In genomic region chr11:75980031-75980430, GRCh38 we compare ENCODE assay signal across 22 cellular contexts.
DNase-seq lines count a peak whose midpoint lies in the region; ATAC-seq and TF ChIP-seq lines count a peak whose summit lies in the region.
"Had no signal": no experiment of that assay in that cellular context is flagged by ENCODE, and none has a peak within 500 bp of the region (broad histone marks: within the 10 kb centered on the region; RNA-seq: fewer than 3 reads in every experiment).

No MANE protein-coding gene starts in this region.

- no peak for TF ChIP-seq CTCF in fibroblast of villous mesenchyme (IDR thresholded peaks at IDR 0.05; ENCODE audit: insufficient read depth, low read depth, low read length)
- TF ChIP-seq CTCF in nephron (IDR thresholded peaks at IDR 0.05; ENCODE audit: unreplicated experiment in 3 of 3): no peak
- TF ChIP-seq CTCF in body of pancreas (IDR thresholded peaks at IDR 0.05): no peak

- peak overlapping the region; percentile 40 to 91 (median 90) for H3K27ac Mint-ChIP-seq in nephron
- H3K27ac Mint-ChIP-seq: activated naive CD4-positive, alpha-beta T cell treated with anti-CD3 and anti-CD28 coated beads, Interleukin-2, amount 10 ng/mL, durations not matched to agents 7 days and 5 days; stimulated activated naive CD8-positive, alpha-beta T cell treated with anti-CD3 and anti-CD28 coated beads, Interleukin-15, Interleukin-2, amounts not matched to agents 100 ng/mL and 50 ng/mL, for 24 hours had no signal

- intact Hi-C loops in body of pancreas (cut with DNase I): no loop called here

- no peak for TF ChIP-seq POLR2A in body of pancreas (IDR thresholded peaks at IDR 0.05)

- peak overlapping the region; percentile 77 to 87 (median 83) for H3K4me3 Mint-ChIP-seq in nephron
- H3K4me3 Mint-ChIP-seq: activated naive CD4-positive, alpha-beta T cell treated with anti-CD3 and anti-CD28 coated beads, Interleukin-2, amount 10 ng/mL, durations not matched to agents 7 days and 5 days; activated T-cell treated with anti-CD3 and anti-CD28 coated beads, Interleukin-2, amount 50 U/mL, for 4 hours; stimulated activated naive CD8-positive, alpha-beta T cell treated with anti-CD3 and anti-CD28 coated beads, Interleukin-15, Interleukin-2, amounts not matched to agents 100 ng/mL and 50 ng/mL, for 24 hours had no signal

- H3K9me3 ChIP-seq in ES-I3 (ENCODE audit: control insufficient read depth, insufficient read depth, low read length) (no peaks in the 10 kb centered on the region), NT2/D1 (ENCODE audit: insufficient read depth, low read length) (no peaks in the 10 kb centered on the region), body of pancreas (no peaks in the 10 kb centered on the region)
- H3K9me3 ChIP-seq: prostate gland, tibial artery had no signal

- H3K27me3 ChIP-seq in NT2/D1 (ENCODE audit: insufficient read depth, insufficient read length) (no peaks in the 10 kb centered on the region), body of pancreas (no peaks in the 10 kb centered on the region)
- H3K27me3 ChIP-seq: heart right ventricle, tibial artery had no signal

- ATAC-seq in body of pancreas: no peak
- ATAC-seq: activated T-cell treated with anti-CD3 and anti-CD28 coated beads, Interleukin-2, amount 50 U/mL, for 4 hours; heart right ventricle; naive thymus-derived CD4-positive, alpha-beta T cell had no signal

- H3K4me1 ChIP-seq in ES-I3 (ENCODE audit: insufficient read depth, low read length) (peaks cover 5% of the 10 kb centered on the region; the same call in 1 of the 2 replicates), NT2/D1 (ENCODE audit: insufficient read depth, insufficient read length) (no peaks in the 10 kb centered on the region), body of pancreas (no peaks in the 10 kb centered on the region)
- H3K4me1 ChIP-seq: heart right ventricle, prostate gland, tibial artery had no signal

- no peak overlapping the region for H3K27ac ChIP-seq in body of pancreas
- H3K27ac ChIP-seq: C4-2B, heart right ventricle, HL-60, prostate gland, tibial artery, WERI-Rb-1 had no signal

- H3K4me3 ChIP-seq in NT2/D1 (ENCODE audit: insufficient read length, low read depth) (peak overlapping the region; percentile 72), fibroblast of villous mesenchyme (ENCODE audit: low read depth, low read length) (peak overlapping the region; percentile 51), body of pancreas (no peak overlapping the region)
- H3K4me3 ChIP-seq: heart right ventricle, prostate gland, tibial artery had no signal

- DNase-seq in NT2/D1 (ENCODE audit: low read depth, low spot score) (no peak), fibroblast of villous mesenchyme (ENCODE audit: low read depth) (no peak), NCI-H2196 treated with DMSO at 0.1 percent for 48 hours (lab: John Stamatoyannopoulos, UW; ENCODE audit: unreplicated experiment) (no peak), body of pancreas (no peak), NCI-H1048 (lab: John Stamatoyannopoulos, UW) (no peak)
- no peak for DNase-seq in activated naive CD4-positive, alpha-beta T cell treated with Interleukin-2 at 50 U/mL for 16 hours
- DNase-seq: activated naive CD4-positive, alpha-beta T cell treated with anti-CD3 and anti-CD28 coated beads, Interleukin-2, amount 10 ng/mL, durations not matched to agents 7 days and 5 days; activated T-cell treated with anti-CD3 and anti-CD28 coated beads, Interleukin-2, amount 50 U/mL, for 4 hours; heart right ventricle; KBM-7; kidney; NCI-H2029; NCI-H446; tibial artery had no signal

- WGBS in body of pancreas, 2 donors: 100% methylated on average over 2 of the region's 2 CpGs

- H3K9me3 Mint-ChIP-seq in nephron: peaks cover 42% of the 10 kb centered on the region
- H3K9me3 Mint-ChIP-seq: activated naive CD4-positive, alpha-beta T cell treated with anti-CD3 and anti-CD28 coated beads, Interleukin-2, amount 10 ng/mL, durations not matched to agents 7 days and 5 days; activated T-cell treated with anti-CD3 and anti-CD28 coated beads, Interleukin-2, amount 50 U/mL, for 4 hours; stimulated activated naive CD8-positive, alpha-beta T cell treated with anti-CD3 and anti-CD28 coated beads, Interleukin-15, Interleukin-2, amounts not matched to agents 100 ng/mL and 50 ng/mL, for 24 hours had no signal

- H3K36me3 ChIP-seq in ES-I3 (ENCODE audit: insufficient read depth, low read length) (no peaks in the 10 kb centered on the region), NT2/D1 (ENCODE audit: insufficient read depth, insufficient read length, low read length) (peaks cover 13% of the 10 kb centered on the region), body of pancreas (replicated peaks in 1 of 2; ENCODE audit: insufficient read depth in 1 of 2, low read depth in 2 of 2) (peaks cover 0 to 2% of the 10 kb centered on the region in 2 donors)
- H3K36me3 ChIP-seq: prostate gland, WERI-Rb-1 had no signal

- H3K4me1 Mint-ChIP-seq in nephron: peaks cover 12% of the 10 kb centered on the region
- H3K4me1 Mint-ChIP-seq: activated naive CD4-positive, alpha-beta T cell treated with anti-CD3 and anti-CD28 coated beads, Interleukin-2, amount 10 ng/mL, durations not matched to agents 7 days and 5 days had no signal

- H3K36me3 Mint-ChIP-seq in nephron (ENCODE audit: low read depth): peaks cover 69% of the 10 kb centered on the region

- H3K9ac ChIP-seq in ES-I3 (ENCODE audit: low read depth, low read length) (peak overlapping the region; percentile 96), NT2/D1 (ENCODE audit: insufficient read length, low read depth) (peak overlapping the region; percentile 95)

- no peaks in the 10 kb centered on the region for H3K27me3 Mint-ChIP-seq in nephron (ENCODE audit: low read depth)
- H3K27me3 Mint-ChIP-seq: activated naive CD4-positive, alpha-beta T cell treated with anti-CD3 and anti-CD28 coated beads, Interleukin-2, amount 10 ng/mL, durations not matched to agents 7 days and 5 days; naive thymus-derived CD4-positive, alpha-beta T cell; stimulated activated naive CD8-positive, alpha-beta T cell treated with anti-CD3 and anti-CD28 coated beads, Interleukin-15, Interleukin-2, amounts not matched to agents 100 ng/mL and 50 ng/mL, for 24 hours had no signal

Comparison
In these comparisons a context has a peak if more than half of its experiments do, and no peak if none do; other contexts are left out.
1. H3K4me3 ChIP-seq: peak in NT2/D1 (single experiment) and fibroblast of villous mesenchyme (single experiment); none in body of pancreas (0 of 2).